ENCODE assay signal across 1 cellular context in genomic region chr20:56909918-56910714, GRCh38.
TF ChIP-seq lines count a peak whose summit lies in the region.

No MANE protein-coding gene starts in this region.

TF ChIP-seq in GM23338, 12 proteins besides CTCF, POLR2A, EP300 and RAD21 (continued from another document):
- no peak for TF ChIP-seq ZNF462 (CRISPR knock-in tag; IDR thresholded peaks at IDR 0.05)
- TF ChIP-seq REST (IDR thresholded peaks at IDR 0.05; ENCODE audit: unreplicated experiment) = no peak
- no peak for TF ChIP-seq CREB1 (CRISPR knock-in tag; IDR thresholded peaks at IDR 0.05; ENCODE audit: low read depth)
- TF ChIP-seq NANOG (IDR thresholded peaks at IDR 0.05; ENCODE audit: borderline replicate concordance) = no peak
- TF ChIP-seq ETS1 (IDR thresholded peaks at IDR 0.05) = no peak
- no peak for TF ChIP-seq POLR2AphosphoS5 (IDR thresholded peaks at IDR 0.05; ENCODE audit: low read depth)
- no peak for TF ChIP-seq STAT1 (IDR thresholded peaks at IDR 0.05; ENCODE audit: unreplicated experiment)
TF ChIP-seq in GM23338: peak in this region for 0.
